Comparison of ENCODE assay signal across 1 cellular context in genomic region chr5:889075-889710, GRCh38.
TF ChIP-seq lines count a peak whose summit lies in the region.

No MANE protein-coding gene starts in this region.

TF ChIP-seq in IMR-90, 13 proteins besides CTCF, POLR2A, EP300 and RAD21:
- TF ChIP-seq FOS (IDR thresholded peaks at IDR 0.05; ENCODE audit: low read depth, low read length) (no peak), ELK1 (IDR thresholded peaks at IDR 0.05; ENCODE audit: borderline replicate concordance, low read depth, low read length) (no peak), RFX5 (IDR thresholded peaks at IDR 0.05; ENCODE audit: low read depth, low read length) (no peak), USF2 (IDR thresholded peaks at IDR 0.05; ENCODE audit: low read depth, low read length) (no peak), BHLHE40 (IDR thresholded peaks at IDR 0.05; ENCODE audit: low read depth, low read length) (no peak), NFE2L2 (IDR thresholded peaks at IDR 0.05; ENCODE audit: low read depth, low read length) (no peak), CHD1 (IDR thresholded peaks at IDR 0.05; ENCODE audit: low read depth, low read length) (no peak), RCOR1 (IDR thresholded peaks at IDR 0.05; ENCODE audit: insufficient replicate concordance, low read length) (no peak), MAFK (IDR thresholded peaks at IDR 0.05; ENCODE audit: low read depth, low read length) (no peak), MXI1 (IDR thresholded peaks at IDR 0.05; ENCODE audit: borderline replicate concordance, low read depth, low read length) (no peak), SMC3 (IDR thresholded peaks at IDR 0.05; ENCODE audit: low read depth, low read length) (no peak), MAZ (IDR thresholded peaks at IDR 0.05; ENCODE audit: borderline replicate concordance, low read depth, low read length) (no peak)
